8 cellular contexts compared by ENCODE assay signal in genomic region chr1:95073446-95073845, GRCh38.
DNase-seq lines count a peak whose midpoint lies in the region; ATAC-seq and TF ChIP-seq lines count a peak whose summit lies in the region.

No MANE protein-coding gene starts in this region.

- no peaks in the 10 kb centered on the region for H3K36me3 ChIP-seq in HUES6 (ENCODE audit: control insufficient read depth, insufficient read depth, low read length)
- no peaks in the 10 kb centered on the region for H3K36me3 ChIP-seq in muscle layer of duodenum (ENCODE audit: control insufficient read depth in 1 of 2, insufficient read depth in 2 of 2, low read length in 2 of 2)

- peaks cover 21% of the 10 kb centered on the region for H3K4me1 Mint-ChIP-seq in central memory CD8-positive, alpha-beta T cell

- H3K27ac Mint-ChIP-seq in central memory CD8-positive, alpha-beta T cell (ENCODE audit: low read depth) = peak overlapping the region; percentile 94

- no peak for TF ChIP-seq CTCF in AG10803 (conservative IDR thresholded peaks at IDR 0.05; ENCODE audit: low read length)

- peak overlapping the region; percentile 96 for H3K4me3 Mint-ChIP-seq in central memory CD8-positive, alpha-beta T cell

- H3K36me3 Mint-ChIP-seq in central memory CD8-positive, alpha-beta T cell (ENCODE audit: insufficient read depth) = peaks cover 14% of the 10 kb centered on the region

- no peak overlapping the region for H3K9ac ChIP-seq in HUES6 (ENCODE audit: low read length)

- no peak for ATAC-seq in central memory CD8-positive, alpha-beta T cell (replicated peaks; ENCODE audit: extremely low read depth, poor library complexity, severe bottlenecking)
- ATAC-seq in HG03108 (IDR thresholded peaks at IDR 0.05; ENCODE audit: unreplicated experiment) = no peak

- H3K9me3 ChIP-seq in HUES6 (ENCODE audit: control insufficient read depth, insufficient read depth, low read depth, low read length) = no peaks in the 10 kb centered on the region
- no peaks in the 10 kb centered on the region for H3K9me3 ChIP-seq in muscle layer of duodenum (ENCODE audit: control insufficient read depth in 1 of 2, low read length in 2 of 2)

- H3K27ac ChIP-seq in HUES6 (ENCODE audit: low read depth, low read length) = no peak overlapping the region
- H3K27ac ChIP-seq in muscle layer of duodenum (ENCODE audit: low read length) = peak overlapping the region; percentile 94

- H3K4me3 ChIP-seq in AG10803 (ENCODE audit: low read length) (peak overlapping the region; percentile 76), HUES6 (ENCODE audit: low read depth, low read length) (peak overlapping the region; percentile 73), muscle layer of duodenum (ENCODE audit: low read depth in 1 of 2, low read length in 2 of 2) (peak overlapping the region; percentile 69 to 98)

- H3K4me1 ChIP-seq in HUES6 (ENCODE audit: control insufficient read depth, insufficient read depth, low read length) = 0 out of 2 replicates have a peak, but pooled peaks cover 6% of the 10 kb centered on the region
- no peaks in the 10 kb centered on the region for H3K4me1 ChIP-seq in muscle layer of duodenum (ENCODE audit: control insufficient read depth in 1 of 2, insufficient read depth in 2 of 2, low read length in 2 of 2)

- H3K27me3 ChIP-seq in HUES6 (ENCODE audit: control insufficient read depth, insufficient read depth, low read length) (0 out of 2 replicates have a peak, but pooled peaks cover 2% of the 10 kb centered on the region), muscle layer of duodenum (ENCODE audit: low read depth, low read length) (no peaks in the 10 kb centered on the region)

- DNase-seq in AG10803 (ENCODE audit: low read depth) (no peak), SW480 (ENCODE audit: low spot score) (no peak), dedifferentiated amniotic fluid mesenchymal stem cell (ENCODE audit: extremely low spot score) (no peak)
- no peak for DNase-seq in central memory CD8-positive, alpha-beta T cell (ENCODE audit: low spot score in 2 of 2)
- no peak for DNase-seq in stimulated activated CD4-positive, alpha-beta T cell treated with anti-CD3 and anti-CD28 coated beads, Interleukin-15, amount 100 ng/mL, for 24 hours

- H3K27me3 Mint-ChIP-seq in central memory CD8-positive, alpha-beta T cell = peaks cover 7% of the 10 kb centered on the region

- H3K9me3 Mint-ChIP-seq in central memory CD8-positive, alpha-beta T cell = no peaks in the 10 kb centered on the region
